In genomic region chr2:85681354-85681728, GRCh38 we compare ENCODE assay signal across 1 cellular context.
TF ChIP-seq lines count a peak whose summit lies in the region.

No MANE protein-coding gene starts in this region.

TF ChIP-seq in HCT116, 20 proteins besides CTCF, POLR2A, EP300 and RAD21 (continued from another document):
- TF ChIP-seq REST (IDR thresholded peaks at IDR 0.05; ENCODE audit: low read depth) (no peak), EZH2 (IDR thresholded peaks at IDR 0.05) (no peak), SP1 (IDR thresholded peaks at IDR 0.05; ENCODE audit: low read depth) (peak; percentile 51; the same call in 1 of the 2 replicates), CBX3 (IDR thresholded peaks at IDR 0.05; ENCODE audit: low read depth) (no peak; the same call in 1 of the 2 replicates), JUND (IDR thresholded peaks at IDR 0.05) (peak; percentile 19; the same call in 1 of the 2 replicates), YY1 (IDR thresholded peaks at IDR 0.05; ENCODE audit: extremely low read depth, insufficient replicate concordance, low read depth, low read length) (no peak), SRF (IDR thresholded peaks at IDR 0.05; ENCODE audit: low read depth) (no peak), ZFX (IDR thresholded peaks at IDR 0.05) (no peak), POLR2AphosphoS5 (IDR thresholded peaks at IDR 0.05; ENCODE audit: low read depth, low read length) (no peak), ELF1 (IDR thresholded peaks at IDR 0.05; ENCODE audit: borderline replicate concordance, low read depth) (no peak)
TF ChIP-seq in HCT116: peak in this region for 4.
